In the genomic region with DNA sequence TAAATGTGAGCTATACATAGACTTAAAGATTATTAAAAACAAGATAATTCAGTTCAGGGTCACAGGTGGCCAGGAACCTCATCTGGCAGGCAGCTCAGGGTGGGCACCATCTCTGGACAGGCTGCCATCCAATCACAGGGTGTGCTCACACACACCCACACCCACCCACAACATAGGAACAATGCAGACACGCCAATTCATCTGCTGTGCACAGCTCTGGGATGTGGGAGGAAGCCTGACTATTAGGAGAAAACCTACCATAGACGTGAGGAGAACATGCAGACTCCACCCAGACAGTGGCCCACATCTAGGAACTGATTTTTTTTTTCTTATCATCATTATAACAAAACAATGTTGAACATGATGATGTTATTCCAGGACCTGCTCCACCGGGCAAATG, we compare ENCODE assay signal across 29 cellular contexts.
"Had no signal": no experiment of that assay in that cellular context is flagged by ENCODE, and none has a peak within 500 bp of the region (broad histone marks: within the 10 kb centered on the region; RNA-seq: fewer than 3 reads in every experiment).

No MANE protein-coding gene starts in this region.

- H3K9me3 ChIP-seq: ascending aorta had no signal

- H3K4me1 ChIP-seq: ascending aorta, heart right ventricle had no signal

- ATAC-seq: activated CD8-positive, alpha-beta memory T cell treated with anti-CD3 and anti-CD28 coated beads, Interleukin-2, amount 10 ng/mL, durations not matched to agents 7 days and 5 days; activated CD8-positive, alpha-beta T cell treated with anti-CD3 and anti-CD28 coated beads, Interleukin-2, amount 10 ng/mL, durations not matched to agents 7 days and 5 days; activated naive CD4-positive, alpha-beta T cell treated with anti-CD3 and anti-CD28 coated beads, Interleukin-2, amount 50 U/mL, for 72 hours; activated T-cell treated with anti-CD3 and anti-CD28 coated beads, Interleukin-2, amount 50 U/mL, for 72 hours; esophagus mucosa; gastroesophageal sphincter; heart right ventricle; WTC11 had no signal

- H3K4me1 Mint-ChIP-seq: activated CD4-positive, alpha-beta T cell treated with anti-CD3 and anti-CD28 coated beads, Interleukin-2, amount 10 ng/mL, durations not matched to agents 7 days and 5 days; activated CD8-positive, alpha-beta memory T cell treated with anti-CD3 and anti-CD28 coated beads, Interleukin-2, amount 10 ng/mL, durations not matched to agents 7 days and 5 days; activated naive CD4-positive, alpha-beta T cell treated with anti-CD3 and anti-CD28 coated beads, Interleukin-2, amount 10 ng/mL, durations not matched to agents 7 days and 5 days; central memory CD8-positive, alpha-beta T cell had no signal

- H3K27me3 Mint-ChIP-seq: activated CD8-positive, alpha-beta memory T cell treated with anti-CD3 and anti-CD28 coated beads, Interleukin-2, amount 10 ng/mL, durations not matched to agents 7 days and 5 days; central memory CD8-positive, alpha-beta T cell; dendritic cell treated with granulocyte-macrophage colony-stimulating factor and Interleukin-4, amounts not matched to agents 40 ng/mL and 50 ng/mL, for 4 days had no signal

- H3K27ac ChIP-seq: ascending aorta, brain microvascular endothelial cell, coronary artery, dorsolateral prefrontal cortex, gastroesophageal sphincter, heart right ventricle, VCaP had no signal

- H3K36me3 Mint-ChIP-seq: activated CD8-positive, alpha-beta memory T cell treated with anti-CD3 and anti-CD28 coated beads, Interleukin-2, amount 10 ng/mL, durations not matched to agents 7 days and 5 days; activated naive CD4-positive, alpha-beta T cell treated with anti-CD3 and anti-CD28 coated beads, Interleukin-2, amount 10 ng/mL, durations not matched to agents 7 days and 5 days; activated naive CD4-positive, alpha-beta T cell treated with anti-CD3 and anti-CD28 coated beads, Interleukin-2, amount 50 U/mL, for 72 hours; activated naive CD8-positive, alpha-beta T cell treated with anti-CD3 and anti-CD28 coated beads, Interleukin-2, amount 10 ng/mL, durations not matched to agents 7 days and 5 days had no signal

- H3K4me3 ChIP-seq: ascending aorta, coronary artery, dorsolateral prefrontal cortex, gastroesophageal sphincter, heart right ventricle had no signal

- DNase-seq: activated CD4-positive, alpha-beta T cell treated with anti-CD3 and anti-CD28 coated beads for 1 hour; activated CD4-positive, alpha-beta T cell treated with anti-CD3 and anti-CD28 coated beads for 4 hours; activated CD4-positive, alpha-beta T cell treated with anti-CD3 and anti-CD28 coated beads, Interleukin-2, amount 10 ng/mL, durations not matched to agents 7 days and 5 days; activated CD4-positive, alpha-beta T cell treated with anti-CD3 and anti-CD28 coated beads, Interleukin-2, amount 50 U/mL, for 4 hours; activated CD8-positive, alpha-beta memory T cell treated with anti-CD3 and anti-CD28 coated beads, Interleukin-2, amount 10 ng/mL, durations not matched to agents 7 days and 5 days; activated CD8-positive, alpha-beta memory T cell treated with anti-CD3 and anti-CD28 coated beads, Interleukin-2, amount 50 U/mL, for 4 hours; activated CD8-positive, alpha-beta T cell treated with anti-CD3 and anti-CD28 coated beads, Interleukin-2, amount 10 ng/mL, durations not matched to agents 7 days and 5 days; activated gamma-delta T cell; activated naive CD4-positive, alpha-beta T cell; activated naive CD4-positive, alpha-beta T cell treated with anti-CD3 and anti-CD28 coated beads, Interleukin-2, amount 10 ng/mL, durations not matched to agents 7 days and 5 days; activated naive CD8-positive, alpha-beta T cell treated with anti-CD3 and anti-CD28 coated beads, Interleukin-2, amount 10 ng/mL, durations not matched to agents 7 days and 5 days; activated T-cell treated with anti-CD3 and anti-CD28 coated beads, Interleukin-2, amount 50 U/mL, for 1 hour; activated T-cell treated with anti-CD3 and anti-CD28 coated beads, Interleukin-2, amount 50 U/mL, for 72 hours; brain microvascular endothelial cell; dorsolateral prefrontal cortex; effector memory CD4-positive, alpha-beta T cell; endodermal cell; foreskin melanocyte; heart right ventricle; T-helper 2 cell had no signal

- H3K4me3 Mint-ChIP-seq: activated CD4-positive, alpha-beta T cell treated with anti-CD3 and anti-CD28 coated beads, Interleukin-2, amount 10 ng/mL, durations not matched to agents 7 days and 5 days; activated CD8-positive, alpha-beta memory T cell treated with anti-CD3 and anti-CD28 coated beads, Interleukin-2, amount 10 ng/mL, durations not matched to agents 7 days and 5 days; activated CD8-positive, alpha-beta T cell treated with anti-CD3 and anti-CD28 coated beads, Interleukin-2, amount 10 ng/mL, durations not matched to agents 7 days and 5 days; activated naive CD4-positive, alpha-beta T cell treated with anti-CD3 and anti-CD28 coated beads, Interleukin-2, amount 10 ng/mL, durations not matched to agents 7 days and 5 days; activated naive CD8-positive, alpha-beta T cell treated with anti-CD3 and anti-CD28 coated beads, Interleukin-2, amount 10 ng/mL, durations not matched to agents 7 days and 5 days; activated T-cell treated with anti-CD3 and anti-CD28 coated beads, Interleukin-2, amount 50 U/mL, for 72 hours; central memory CD8-positive, alpha-beta T cell; dendritic cell treated with granulocyte-macrophage colony-stimulating factor and Interleukin-4, amounts not matched to agents 40 ng/mL and 50 ng/mL, for 4 days; endodermal cell; WTC11 had no signal

- H3K36me3 ChIP-seq: ascending aorta, brain microvascular endothelial cell, gastroesophageal sphincter, heart right ventricle had no signal

- H3K9me3 Mint-ChIP-seq: activated CD4-positive, alpha-beta T cell treated with anti-CD3 and anti-CD28 coated beads, Interleukin-2, amount 10 ng/mL, durations not matched to agents 7 days and 5 days; activated naive CD4-positive, alpha-beta T cell treated with anti-CD3 and anti-CD28 coated beads, Interleukin-2, amount 10 ng/mL, durations not matched to agents 7 days and 5 days; activated naive CD8-positive, alpha-beta T cell treated with anti-CD3 and anti-CD28 coated beads, Interleukin-2, amount 10 ng/mL, durations not matched to agents 7 days and 5 days; dendritic cell treated with granulocyte-macrophage colony-stimulating factor and Interleukin-4, amounts not matched to agents 40 ng/mL and 50 ng/mL, for 4 days had no signal

- H3K27me3 ChIP-seq: ascending aorta, brain microvascular endothelial cell, gastroesophageal sphincter, heart right ventricle had no signal

- H3K27ac Mint-ChIP-seq: activated CD4-positive, alpha-beta T cell treated with anti-CD3 and anti-CD28 coated beads, Interleukin-2, amount 10 ng/mL, durations not matched to agents 7 days and 5 days; activated CD8-positive, alpha-beta memory T cell treated with anti-CD3 and anti-CD28 coated beads, Interleukin-2, amount 10 ng/mL, durations not matched to agents 7 days and 5 days; activated CD8-positive, alpha-beta T cell treated with anti-CD3 and anti-CD28 coated beads, Interleukin-2, amount 10 ng/mL, durations not matched to agents 7 days and 5 days; activated naive CD4-positive, alpha-beta T cell treated with anti-CD3 and anti-CD28 coated beads, Interleukin-2, amount 10 ng/mL, durations not matched to agents 7 days and 5 days; activated naive CD4-positive, alpha-beta T cell treated with anti-CD3 and anti-CD28 coated beads, Interleukin-2, amount 50 U/mL, for 72 hours; activated naive CD8-positive, alpha-beta T cell treated with anti-CD3 and anti-CD28 coated beads, Interleukin-2, amount 10 ng/mL, durations not matched to agents 7 days and 5 days; activated T-cell treated with anti-CD3 and anti-CD28 coated beads, Interleukin-2, amount 50 U/mL, for 72 hours; dendritic cell treated with granulocyte-macrophage colony-stimulating factor and Interleukin-4, amounts not matched to agents 40 ng/mL and 50 ng/mL, for 4 days; endodermal cell had no signal
